ENCODE assay signal across 30 cellular contexts in genomic region chr6:158996863-158997262, GRCh38. TPM values are rescaled to one million over a fixed set of nuclear protein-coding genes. Genes with fewer than 3 reads are reported as not detected.
DNase-seq lines count a peak whose midpoint lies in the region; ATAC-seq, FAIRE-seq and TF ChIP-seq lines count a peak whose summit lies in the region.
"Had no signal": no experiment of that assay in that cellular context is flagged by ENCODE, and none has a peak within 500 bp of the region (broad histone marks: within the 10 kb centered on the region; RNA-seq: fewer than 3 reads in every experiment).

No MANE protein-coding gene starts in this region.

- H3K36me3 Mint-ChIP-seq in activated CD8-positive, alpha-beta T cell treated with anti-CD3 and anti-CD28 coated beads, Interleukin-2, amount 10 ng/mL, durations not matched to agents 7 days and 5 days (ENCODE audit: low read depth): peaks cover 4% of the 10 kb centered on the region
- peaks cover 13% of the 10 kb centered on the region for H3K36me3 Mint-ChIP-seq in activated CD8-positive, alpha-beta T cell treated with anti-CD3 and anti-CD28 coated beads for 36 hours (ENCODE audit: low read depth)
- H3K36me3 Mint-ChIP-seq: naive B cell, WTC11 had no signal

- no peaks in the 10 kb centered on the region for H3K9me3 Mint-ChIP-seq in activated CD8-positive, alpha-beta T cell treated with anti-CD3 and anti-CD28 coated beads, Interleukin-2, amount 10 ng/mL, durations not matched to agents 7 days and 5 days (ENCODE audit: insufficient read depth)
- H3K9me3 Mint-ChIP-seq in activated CD8-positive, alpha-beta T cell treated with anti-CD3 and anti-CD28 coated beads for 36 hours: no peaks in the 10 kb centered on the region
- H3K9me3 Mint-ChIP-seq: IgD-negative memory B cell; naive B cell; stimulated activated effector memory CD8-positive, alpha-beta T cell treated with anti-CD3 and anti-CD28 coated beads, Interleukin-12 subunit alpha, Interleukin-12 subunit beta, amount 100 ng/mL, for 72 hours; WTC11 had no signal

- no peak for FAIRE-seq in GM12891 (lab: Jason Lieb, UNC)
- FAIRE-seq: D721Med had no signal

- CTCF ChIA-PET in activated CD8-positive, alpha-beta T cell treated with anti-CD3 and anti-CD28 coated beads, Interleukin-2, amount 10 ng/mL, durations not matched to agents 7 days and 5 days (lab: Charles Lee): interaction anchor here (1.0 to 1.2 kb wide), 2 partner anchors 108 to 138 kb away, joined by 3 to 4 read pairs; no protein-coding TSS in a partner anchor
- CTCF ChIA-PET in activated CD8-positive, alpha-beta T cell treated with anti-CD3 and anti-CD28 coated beads for 36 hours (lab: Charles Lee): interaction anchor here (1.5 to 4.4 kb wide), 2 partner anchors 107 to 138 kb away, joined by 8 to 27 read pairs; no protein-coding TSS in a partner anchor

- H3K4me3 Mint-ChIP-seq in activated CD8-positive, alpha-beta T cell treated with anti-CD3 and anti-CD28 coated beads, Interleukin-2, amount 10 ng/mL, durations not matched to agents 7 days and 5 days: no peak overlapping the region
- no peak overlapping the region for H3K4me3 Mint-ChIP-seq in activated CD8-positive, alpha-beta T cell treated with anti-CD3 and anti-CD28 coated beads for 36 hours
- H3K4me3 Mint-ChIP-seq: stimulated activated effector memory CD8-positive, alpha-beta T cell treated with anti-CD3 and anti-CD28 coated beads, Interleukin-12 subunit alpha, Interleukin-12 subunit beta, amount 100 ng/mL, for 72 hours; WTC11 had no signal

- H3K27me3 Mint-ChIP-seq in activated CD8-positive, alpha-beta T cell treated with anti-CD3 and anti-CD28 coated beads, Interleukin-2, amount 10 ng/mL, durations not matched to agents 7 days and 5 days (ENCODE audit: low read depth): no peaks in the 10 kb centered on the region
- no peaks in the 10 kb centered on the region for H3K27me3 Mint-ChIP-seq in activated CD8-positive, alpha-beta T cell treated with anti-CD3 and anti-CD28 coated beads for 36 hours
- H3K27me3 Mint-ChIP-seq: IgD-negative memory B cell, naive B cell had no signal

- no peak overlapping the region for H3K27ac ChIP-seq in upper lobe of right lung
- H3K27ac ChIP-seq: BLaER1, body of pancreas, epithelial cell of prostate had no signal

- TF ChIP-seq CTCF in activated CD8-positive, alpha-beta T cell treated with anti-CD3 and anti-CD28 coated beads for 36 hours (IDR thresholded peaks at IDR 0.05): no peak
- TF ChIP-seq CTCF in NB4 (IDR thresholded peaks at IDR 0.05; ENCODE audit: low read depth, low read length) (no peak), choroid plexus epithelial cell (conservative IDR thresholded peaks at IDR 0.05; ENCODE audit: low read depth, low read length) (no peak), upper lobe of right lung (IDR thresholded peaks at IDR 0.05) (no peak)

- no peaks in the 10 kb centered on the region for H3K9me3 ChIP-seq in upper lobe of right lung
- H3K9me3 ChIP-seq: BLaER1, body of pancreas, HAP-1 had no signal

- H3K27ac Mint-ChIP-seq in activated CD8-positive, alpha-beta T cell treated with anti-CD3 and anti-CD28 coated beads, Interleukin-2, amount 10 ng/mL, durations not matched to agents 7 days and 5 days: no peak overlapping the region
- H3K27ac Mint-ChIP-seq in activated CD8-positive, alpha-beta T cell treated with anti-CD3 and anti-CD28 coated beads for 36 hours: no peak overlapping the region
- H3K27ac Mint-ChIP-seq: IgD-negative memory B cell; stimulated activated effector memory CD8-positive, alpha-beta T cell treated with anti-CD3 and anti-CD28 coated beads, Interleukin-12 subunit alpha, Interleukin-12 subunit beta, amount 100 ng/mL, for 72 hours; WTC11 had no signal

- in situ Hi-C loops in ACHN (cut with HindIII; ENCODE audit: low pct_ligation_motif_present, low pct_unique_long_range_greater_than_20kb, low sequenced_read_pairs): no loop called here

- H3K4me1 Mint-ChIP-seq in activated CD8-positive, alpha-beta T cell treated with anti-CD3 and anti-CD28 coated beads, Interleukin-2, amount 10 ng/mL, durations not matched to agents 7 days and 5 days (ENCODE audit: low read depth): peaks cover 35% of the 10 kb centered on the region
- H3K4me1 Mint-ChIP-seq in activated CD8-positive, alpha-beta T cell treated with anti-CD3 and anti-CD28 coated beads for 36 hours (ENCODE audit: low read depth): peaks cover 48% of the 10 kb centered on the region

- TF ChIP-seq POLR2A in NB4 (IDR thresholded peaks at IDR 0.05; ENCODE audit: extremely low read depth, insufficient read length) (no peak), GM12891 (IDR thresholded peaks at IDR 0.05; ENCODE audit: low read depth, low read length) (no peak)

- intact Hi-C loops in activated CD8-positive, alpha-beta T cell treated with anti-CD3 and anti-CD28 coated beads for 36 hours (cut with micrococcal nuclease): no loop called here
- intact Hi-C loops in upper lobe of right lung (cut with DNase I): no loop called here

- ATAC-seq in activated CD8-positive, alpha-beta T cell treated with anti-CD3 and anti-CD28 coated beads, Interleukin-2, amount 10 ng/mL, durations not matched to agents 7 days and 5 days: no peak
- ATAC-seq in activated CD8-positive, alpha-beta T cell treated with anti-CD3 and anti-CD28 coated beads for 36 hours: no peak
- ATAC-seq in upper lobe of right lung (peak; percentile 6), HG03439 (IDR thresholded peaks at IDR 0.05; ENCODE audit: unreplicated experiment) (no peak)
- ATAC-seq: body of pancreas; left colon; stimulated activated effector memory CD8-positive, alpha-beta T cell treated with anti-CD3 and anti-CD28 coated beads, Interleukin-12 subunit alpha, Interleukin-12 subunit beta, amount 100 ng/mL, for 72 hours; WTC11 had no signal

- no peaks in the 10 kb centered on the region for H3K36me3 ChIP-seq in upper lobe of right lung
- H3K36me3 ChIP-seq: HAP-1 had no signal

- POLR2A ChIA-PET in activated CD8-positive, alpha-beta T cell treated with anti-CD3 and anti-CD28 coated beads, Interleukin-2, amount 10 ng/mL, durations not matched to agents 7 days and 5 days (lab: Charles Lee): no interaction called here
- POLR2A ChIA-PET in activated CD8-positive, alpha-beta T cell treated with anti-CD3 and anti-CD28 coated beads for 36 hours (lab: Charles Lee): no interaction called here

- H3K27me3 ChIP-seq in upper lobe of right lung: no peaks in the 10 kb centered on the region
- H3K27me3 ChIP-seq: BLaER1, body of pancreas had no signal

- peak; percentile 20 for DNase-seq in activated CD8-positive, alpha-beta T cell treated with anti-CD3 and anti-CD28 coated beads, Interleukin-2, amount 10 ng/mL, durations not matched to agents 7 days and 5 days
- no peak for DNase-seq in activated CD8-positive, alpha-beta T cell treated with anti-CD3 and anti-CD28 coated beads for 36 hours
- DNase-seq in NB4 (ENCODE audit: low read depth) (peak; percentile 71), choroid plexus epithelial cell (ENCODE audit: low read depth) (peak; percentile 6), upper lobe of right lung (no peak), GM12891 (ENCODE audit: insufficient read length, low spot score) (no peak), ACHN (no peak)
- DNase-seq: activated gamma-delta T cell treated with Interleukin-2 at 50 U/mL for 16 hours; effector CD4-positive, alpha-beta T cell; EL; foreskin melanocyte; left colon; mesendoderm; naive B cell; NCI-H526 treated with DMSO at 0.1 percent for 48 hours; retina; SW 1271; T1000 had no signal

- H3K4me3 ChIP-seq in NB4 (ENCODE audit: low read depth, low read length) (no peak overlapping the region), choroid plexus epithelial cell (ENCODE audit: low read depth, low read length) (no peak overlapping the region), upper lobe of right lung (no peak overlapping the region)
- H3K4me3 ChIP-seq: BLaER1, body of pancreas, HAP-1 had no signal

- peaks cover 11% of the 10 kb centered on the region for H3K4me1 ChIP-seq in upper lobe of right lung
- H3K4me1 ChIP-seq: HAP-1 had no signal

TF ChIP-seq in GM12891, 5 proteins besides CTCF, POLR2A, EP300 and RAD21:
- TF ChIP-seq POLR2AphosphoS5 (IDR thresholded peaks at IDR 0.05; ENCODE audit: low read depth, low read length) (no peak), TAF1 (IDR thresholded peaks at IDR 0.05; ENCODE audit: low read depth, low read length) (no peak), POU2F2 (IDR thresholded peaks at IDR 0.05; ENCODE audit: low read depth, low read length) (no peak), PAX5 (IDR thresholded peaks at IDR 0.05; ENCODE audit: insufficient read depth, low read length, severe bottlenecking) (no peak), SPI1 (IDR thresholded peaks at IDR 0.05; ENCODE audit: low read depth, low read length) (no peak)

RNA-seq across cellular contexts. Expression of gene RSPH3, which starts 3.1 kb away (rescaled TPM):
- total RNA-seq in activated CD8-positive, alpha-beta T cell treated with anti-CD3 and anti-CD28 coated beads, Interleukin-2, amount 10 ng/mL, durations not matched to agents 7 days and 5 days: 1 to 10 TPM; 1.4 TPM
- total RNA-seq in activated CD8-positive, alpha-beta T cell treated with anti-CD3 and anti-CD28 coated beads for 36 hours: 1 to 10 TPM; 4.2 TPM
- total RNA-seq in upper lobe of right lung: 17.2 TPM
- 1.6 TPM for polyA plus RNA-seq in GM12891 (2012; ENCODE audit: low read depth, missing spikeins)

RNA-seq across cellular contexts. Expression of gene TAGAP, which starts 47.9 kb away (rescaled TPM):
- total RNA-seq in activated CD8-positive, alpha-beta T cell treated with anti-CD3 and anti-CD28 coated beads, Interleukin-2, amount 10 ng/mL, durations not matched to agents 7 days and 5 days: 10 to 100 TPM; 64.5 to 67.0 TPM
- total RNA-seq in activated CD8-positive, alpha-beta T cell treated with anti-CD3 and anti-CD28 coated beads for 36 hours: 100 to 1,000 TPM; 112 to 113 TPM
- total RNA-seq in upper lobe of right lung: 12.9 TPM
- 2.6 TPM for polyA plus RNA-seq in GM12891 (2012; ENCODE audit: low read depth, missing spikeins)
- total RNA-seq: A673, MCF 10A, osteocyte had no signal

Comparison
In these comparisons a context has a peak if more than half of its experiments do, and no peak if none do; other contexts are left out.
1. DNase-seq: peak in activated CD8-positive, alpha-beta T cell treated with anti-CD3 and anti-CD28 coated beads, Interleukin-2, amount 10 ng/mL, durations not matched to agents 7 days and 5 days (single experiment), NB4 (single experiment) and choroid plexus epithelial cell (single experiment); none in activated CD8-positive, alpha-beta T cell treated with anti-CD3 and anti-CD28 coated beads for 36 hours (single experiment), upper lobe of right lung (single experiment), GM12891 (single experiment) and ACHN (single experiment).